In genomic region chr6:108168026-108168463, GRCh38 we compare ENCODE assay signal across 12 cellular contexts. TPM values are rescaled to one million over a fixed set of nuclear protein-coding genes. Genes with fewer than 3 reads are reported as not detected.
A peak's percentile ranks its signal among the peaks of the same experiment; 100 is the strongest.
DNase-seq lines count a peak whose midpoint lies in the region; ATAC-seq, FAIRE-seq and TF ChIP-seq lines count a peak whose summit lies in the region.
"Had no signal": no experiment of that assay in that cellular context is flagged by ENCODE, and none has a peak within 500 bp of the region (broad histone marks: within the 10 kb centered on the region; RNA-seq: fewer than 3 reads in every experiment).

No MANE protein-coding gene starts in this region.

- H3K4me1 Mint-ChIP-seq in natural killer cell treated with Interleukin-12 subunit alpha and Interleukin-12 subunit beta and Interleukin-15 and Interleukin-18, amount 100 ng/mL, for 72 hours (ENCODE audit: low read depth in 2 of 2) = peaks cover 7 to 25% of the 10 kb centered on the region in 2 donors

- peak overlapping the region; percentile 6 for H3K4me3 Mint-ChIP-seq in natural killer cell treated with Interleukin-12 subunit alpha and Interleukin-12 subunit beta and Interleukin-15 and Interleukin-18, amount 100 ng/mL, for 72 hours

- peak; percentile 18 for DNase-seq in stimulated activated CD4-positive, alpha-beta T cell treated with anti-CD3 and anti-CD28 coated beads, Interleukin-15, amount 100 ng/mL, for 24 hours
- DNase-seq in stimulated activated CD4-positive, alpha-beta T cell treated with anti-CD3 and anti-CD28 coated beads, Interleukin-12 subunit alpha, Interleukin-12 subunit beta, amount 100 ng/mL, for 4 hours = no peak
- DNase-seq in colonic mucosa = no peak
- no peak for DNase-seq in natural killer cell treated with Interleukin-12 subunit alpha and Interleukin-12 subunit beta and Interleukin-15 and Interleukin-18, amount 100 ng/mL, for 72 hours (ENCODE audit: low spot score)
- DNase-seq in vagina (ENCODE audit: extremely low spot score in 2 of 2) = no peak
- DNase-seq in D721Med (ENCODE audit: insufficient read length, low spot score) = no peak
- no peak for DNase-seq in SHP77 treated with DMSO at 0.1 percent for 48 hours (lab: John Stamatoyannopoulos, UW)
- DNase-seq: Kasumi-1, NCI-H446 had no signal

- H3K4me1 ChIP-seq in colonic mucosa (peaks cover 19% of the 10 kb centered on the region), vagina (peaks cover 62% of the 10 kb centered on the region)

- peak in 1 of 2 donors; percentile 11 for ATAC-seq in natural killer cell treated with Interleukin-12 subunit alpha and Interleukin-12 subunit beta and Interleukin-15 and Interleukin-18, amount 100 ng/mL, for 72 hours
- ATAC-seq in GM19035 (IDR thresholded peaks at IDR 0.05; ENCODE audit: unreplicated experiment) = no peak

- H3K27me3 Mint-ChIP-seq in natural killer cell treated with Interleukin-12 subunit alpha and Interleukin-12 subunit beta and Interleukin-15 and Interleukin-18, amount 100 ng/mL, for 72 hours = peaks cover 58 to 72% of the 10 kb centered on the region in 2 donors

- no peak overlapping the region for H3K27ac ChIP-seq in colonic mucosa
- H3K27ac ChIP-seq in vagina = no peak overlapping the region

- FAIRE-seq in D721Med (lab: Jason Lieb, UNC) = no peak
- FAIRE-seq: endometrium had no signal

- no peaks in the 10 kb centered on the region for H3K36me3 ChIP-seq in colonic mucosa
- no peaks in the 10 kb centered on the region for H3K36me3 ChIP-seq in vagina

- no peak for TF ChIP-seq POLR2A in vagina (IDR thresholded peaks at IDR 0.05)

- H3K4me3 ChIP-seq in colonic mucosa = peak overlapping the region; percentile 7
- peak overlapping the region; percentile 1 to 36 for H3K4me3 ChIP-seq in vagina

- intact Hi-C loops in colonic mucosa (cut with DNase I) = loop anchor here (5.0 kb wide), 1 partner anchor 56 kb away; no protein-coding TSS in a partner anchor
- intact Hi-C loops in vagina (cut with DNase I) = loop anchor here (5.0 kb wide), 1 partner anchor 191 kb away; no protein-coding TSS in a partner anchor

- TF ChIP-seq CTCF in colonic mucosa (IDR thresholded peaks at IDR 0.05) (no peak), vagina (IDR thresholded peaks at IDR 0.05) (no peak), D721Med (IDR thresholded peaks at IDR 0.05; ENCODE audit: insufficient read depth, missing control alignments) (no peak)

- no peaks in the 10 kb centered on the region for H3K9me3 Mint-ChIP-seq in natural killer cell treated with Interleukin-12 subunit alpha and Interleukin-12 subunit beta and Interleukin-15 and Interleukin-18, amount 100 ng/mL, for 72 hours

- H3K9me3 ChIP-seq in colonic mucosa (no peaks in the 10 kb centered on the region), vagina (no peaks in the 10 kb centered on the region)

- no peak overlapping the region for H3K27ac Mint-ChIP-seq in natural killer cell treated with Interleukin-12 subunit alpha and Interleukin-12 subunit beta and Interleukin-15 and Interleukin-18, amount 100 ng/mL, for 72 hours

- no peak overlapping the region for H3K9ac ChIP-seq in colonic mucosa (ENCODE audit: low read depth in 2 of 2, low read length in 2 of 2)

- H3K36me3 Mint-ChIP-seq in natural killer cell treated with Interleukin-12 subunit alpha and Interleukin-12 subunit beta and Interleukin-15 and Interleukin-18, amount 100 ng/mL, for 72 hours = no peaks in the 10 kb centered on the region

- H3K27me3 ChIP-seq in colonic mucosa (peaks cover 100% of the 10 kb centered on the region), vagina (peaks cover 49% of the 10 kb centered on the region)

RNA-seq across cellular contexts. Expression of gene NR2E1, which starts 2.2 kb away (rescaled TPM):
- total RNA-seq in colonic mucosa (not detected), vagina (not detected)
- total RNA-seq in natural killer cell treated with Interleukin-12 subunit alpha and Interleukin-12 subunit beta and Interleukin-15 and Interleukin-18, amount 100 ng/mL, for 72 hours = not detected
- total RNA-seq: T-helper 1 cell treated with Interleukin-12 subunit alpha and Interleukin-12 subunit beta and Interleukin-4 antibody, amounts not matched to agents 30 ng/mL and 1 ng/mL, for 36 hours had no signal
